In the genomic region with DNA sequence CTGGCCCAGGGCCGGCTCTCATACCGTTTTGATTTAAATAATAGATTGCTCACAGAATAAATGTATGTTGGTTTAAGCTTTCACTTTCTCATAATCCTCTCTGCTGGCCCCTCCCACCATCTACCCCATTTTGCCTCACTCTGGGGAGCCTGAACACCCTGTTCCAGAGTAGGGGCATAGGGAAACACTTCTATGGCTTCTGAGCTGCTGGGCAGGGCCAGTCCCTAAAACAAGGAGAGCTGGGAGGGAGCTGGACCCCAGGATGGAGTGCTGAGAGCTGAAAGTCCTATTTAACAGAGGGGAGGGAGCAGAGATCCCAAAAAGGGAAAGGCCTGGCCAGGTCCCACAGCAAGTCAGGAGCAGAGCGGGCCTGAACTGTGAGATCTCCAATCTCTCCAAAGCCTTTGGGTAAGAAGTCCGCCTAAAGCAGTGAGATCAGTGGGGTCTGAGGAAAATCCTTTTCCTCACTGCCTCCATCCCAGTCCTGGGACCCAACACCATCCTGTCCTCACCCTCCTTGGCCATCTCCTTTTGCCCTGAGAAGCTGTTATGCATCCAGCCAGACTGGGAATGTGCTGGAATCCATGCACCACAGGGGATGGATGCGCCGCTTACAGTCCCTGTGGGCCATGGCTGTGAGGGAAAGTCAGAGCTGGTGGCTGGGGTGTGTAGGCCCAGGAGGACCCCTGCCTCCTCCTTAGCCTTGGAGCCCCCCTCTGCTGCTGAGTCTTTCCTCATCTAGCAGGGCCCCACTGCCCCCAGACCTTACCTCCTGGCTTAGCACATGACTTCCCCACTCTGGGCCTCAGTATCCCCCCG, we compare ENCODE assay signal across 14 cellular contexts. TPM values are rescaled to one million over a fixed set of nuclear protein-coding genes. Genes with fewer than 3 reads are reported as not detected.
DNase-seq lines count a peak whose midpoint lies in the region; FAIRE-seq and TF ChIP-seq lines count a peak whose summit lies in the region.
"Had no signal": no experiment of that assay in that cellular context is flagged by ENCODE, and none has a peak within 500 bp of the region (broad histone marks: within the 10 kb centered on the region; RNA-seq: fewer than 3 reads in every experiment).

No MANE protein-coding gene starts in this region.

- H3K14ac ChIP-seq in H9 (ENCODE audit: insufficient read depth, low read length), result no peak overlapping the region

- H3F3A ChIP-seq in smooth muscle cell (ENCODE audit: low read depth), result peaks cover 9% of the 10 kb centered on the region

- TF ChIP-seq CTCF in H9 (conservative IDR thresholded peaks at IDR 0.05) (no peak), mammary epithelial cell (conservative IDR thresholded peaks at IDR 0.05 in 1 of 2, IDR thresholded peaks at IDR 0.05 in 1 of 2; ENCODE audit: extremely low read depth in 1 of 2, insufficient read depth in 1 of 2, low read depth in 1 of 2, low read length in 2 of 2) (no peak), keratinocyte (optimal IDR thresholded peaks at IDR 0.05 in 1 of 3, IDR thresholded peaks at IDR 0.05 in 1 of 3, conservative IDR thresholded peaks at IDR 0.05 in 1 of 3; ENCODE audit: extremely low read depth in 1 of 3, insufficient read depth in 2 of 3, low read length in 3 of 3) (no peak), smooth muscle cell (IDR thresholded peaks at IDR 0.05; ENCODE audit: borderline replicate concordance, insufficient read depth, poor library complexity, severe bottlenecking) (no peak), colonic mucosa (IDR thresholded peaks at IDR 0.05) (no peak)

- no peak overlapping the region for H3K4me3 ChIP-seq in mammary epithelial cell (replicated peaks in 1 of 3; ENCODE audit: insufficient read depth in 1 of 3, low read depth in 2 of 3, low read length in 3 of 3)
- H3K4me3 ChIP-seq in keratinocyte (ENCODE audit: control insufficient read depth in 2 of 3, extremely low read depth in 1 of 3, insufficient read depth in 2 of 3, low read depth in 1 of 3, low read length in 3 of 3), result no peak overlapping the region
- H3K4me3 ChIP-seq in smooth muscle cell, result no peak overlapping the region
- H3K4me3 ChIP-seq in colonic mucosa, result no peak overlapping the region
- H3K4me3 ChIP-seq: BLaER1 treated with 17β-estradiol and CSF1 and Interleukin-3, amounts not matched to agents 10 nM and 100 nM; neural progenitor cell had no signal

- no peak overlapping the region for H4K8ac ChIP-seq in H9 (replicated peaks; ENCODE audit: insufficient read length, low read depth, low read length)

- peaks cover 0 to 8% (median 7%) of the 10 kb centered on the region in 3 experiments; a peak in 3 of 7 replicates for H3K36me3 Mint-ChIP-seq in H9 (ENCODE audit: insufficient read depth in 1 of 3, low read depth in 3 of 3)
- H3K36me3 Mint-ChIP-seq: neural progenitor cell had no signal

- no peak overlapping the region for H2AK5ac ChIP-seq in H9 (ENCODE audit: insufficient read length, low read length)

- no peak overlapping the region for H3T11ph ChIP-seq in H9 (ENCODE audit: low read length)

- CTCF ChIA-PET in mammary epithelial cell (lab: Charles Lee; ENCODE audit: low non-redundant PET), result no interaction called here

- H3K18ac ChIP-seq in H9 (ENCODE audit: insufficient read length, low read depth, low read length), result no peak overlapping the region

- H3K9me3 Mint-ChIP-seq in H9, result no peaks in the 10 kb centered on the region
- H3K9me3 Mint-ChIP-seq: activated T-helper 17 cell treated with anti-CD3 and anti-CD28 coated beads, Interleukin-2, amount 50 U/mL, for 72 hours; neural progenitor cell had no signal

- no peaks in the 10 kb centered on the region; the same call in 1 of the 2 replicates for H3K27me3 Mint-ChIP-seq in H9 (ENCODE audit: low read depth)
- H3K27me3 Mint-ChIP-seq: activated T-helper 17 cell treated with anti-CD3 and anti-CD28 coated beads, Interleukin-2, amount 50 U/mL, for 72 hours had no signal

- DNase-seq in H9 (no peak), mammary epithelial cell (no peak), keratinocyte (ENCODE audit: low read depth, low spot score) (no peak), smooth muscle cell (lab: John Stamatoyannopoulos, UW; ENCODE audit: unreplicated experiment) (no peak), DMS53 treated with DMSO at 0.1 percent for 48 hours (lab: John Stamatoyannopoulos, UW; ENCODE audit: unreplicated experiment) (no peak), ACHN (no peak), colonic mucosa (no peak), T-helper 1 cell (no peak)
- DNase-seq: activated CD4-positive, alpha-beta T cell treated with anti-CD3 and anti-CD28 coated beads for 4 hours; cerebellar nuclear complex; GF-D8 had no signal

- H3K23me2 ChIP-seq in H9 (ENCODE audit: insufficient read length, low read depth, low read length, poor library complexity, severe bottlenecking), result no peaks in the 10 kb centered on the region

- H2BK15ac ChIP-seq in H9 (ENCODE audit: low read depth, low read length), result no peak overlapping the region

- H3K27me3 ChIP-seq in H9 (ENCODE audit: insufficient read depth, low read length), result no peaks in the 10 kb centered on the region
- H3K27me3 ChIP-seq in mammary epithelial cell (ENCODE audit: insufficient read depth, low read length), result no peaks in the 10 kb centered on the region
- no peaks in the 10 kb centered on the region for H3K27me3 ChIP-seq in keratinocyte (ENCODE audit: control insufficient read depth, extremely low read depth, insufficient read depth, low read length)
- H3K27me3 ChIP-seq in smooth muscle cell (ENCODE audit: low read depth), result no peaks in the 10 kb centered on the region
- no peaks in the 10 kb centered on the region for H3K27me3 ChIP-seq in colonic mucosa
- H3K27me3 ChIP-seq: BLaER1 treated with 17β-estradiol and CSF1 and Interleukin-3, amounts not matched to agents 10 nM and 100 nM; neural progenitor cell had no signal

- no peak overlapping the region for H3K9ac ChIP-seq in H9 (ENCODE audit: extremely low read depth, insufficient read length, low read length)
- H3K9ac ChIP-seq in mammary epithelial cell (ENCODE audit: insufficient read depth, low read length), result no peak overlapping the region
- H3K9ac ChIP-seq in keratinocyte (ENCODE audit: control insufficient read depth, extremely low read depth, insufficient read depth, low read length), result peak overlapping the region; percentile 13
- no peak overlapping the region for H3K9ac ChIP-seq in smooth muscle cell (ENCODE audit: low read depth)
- no peak overlapping the region for H3K9ac ChIP-seq in colonic mucosa (ENCODE audit: low read depth in 2 of 2, low read length in 2 of 2)
- H3K9ac ChIP-seq: neural progenitor cell had no signal

- no peaks in the 10 kb centered on the region for H3K4me1 ChIP-seq in H9 (ENCODE audit: insufficient read depth, low read length)
- peaks cover 43% of the 10 kb centered on the region for H3K4me1 ChIP-seq in mammary epithelial cell (ENCODE audit: insufficient read depth, low read length)
- peaks cover 30% of the 10 kb centered on the region for H3K4me1 ChIP-seq in keratinocyte (ENCODE audit: control insufficient read depth, extremely low read depth, insufficient read depth, low read length)
- no peaks in the 10 kb centered on the region for H3K4me1 ChIP-seq in smooth muscle cell (ENCODE audit: low read depth)
- H3K4me1 ChIP-seq in colonic mucosa, result no peaks in the 10 kb centered on the region
- H3K4me1 ChIP-seq: neural progenitor cell had no signal

- no peaks in the 10 kb centered on the region for H3K79me2 ChIP-seq in H9 (ENCODE audit: insufficient read depth, low read length)
- H3K79me2 ChIP-seq in mammary epithelial cell (ENCODE audit: insufficient read depth, low read length), result no peaks in the 10 kb centered on the region
- H3K79me2 ChIP-seq in keratinocyte (ENCODE audit: control insufficient read depth, insufficient read depth, low read length), result no peaks in the 10 kb centered on the region
- no peaks in the 10 kb centered on the region for H3K79me2 ChIP-seq in smooth muscle cell (ENCODE audit: low read depth)

- WGBS in H9 (ENCODE audit: extremely low coverage, insufficient read length, low lambda C conversion rate), result no CpG with 5 or more reads among the region's 7 CpGs
- WGBS in mammary epithelial cell (ENCODE audit: low coverage, missing lambda C conversion rate), result 60% methylated on average over 5 of the region's 7 CpGs
- WGBS in smooth muscle cell (ENCODE audit: low lambda C conversion rate), result 81% methylated on average over 7 of the region's 7 CpGs

- H4K5ac ChIP-seq in H9 (ENCODE audit: insufficient read length, low read depth, low read length), result no peak overlapping the region

- H4K20me1 ChIP-seq in H9 (ENCODE audit: control insufficient read depth, insufficient read depth, insufficient read length) (no peaks in the 10 kb centered on the region), mammary epithelial cell (ENCODE audit: insufficient read depth, low read length) (no peaks in the 10 kb centered on the region), keratinocyte (ENCODE audit: control insufficient read depth, extremely low read depth, insufficient read depth, low read length) (no peaks in the 10 kb centered on the region), smooth muscle cell (ENCODE audit: low read depth) (no peaks in the 10 kb centered on the region)

- H3K27ac Mint-ChIP-seq in H9, result peak overlapping the region; percentile 18 to 80 (median 65); a peak in 4 of 7 replicates
- H3K27ac Mint-ChIP-seq: activated T-helper 17 cell treated with anti-CD3 and anti-CD28 coated beads, Interleukin-2, amount 50 U/mL, for 72 hours; neural progenitor cell had no signal

- H2BK20ac ChIP-seq in H9 (ENCODE audit: low read depth, low read length, poor library complexity, severe bottlenecking), result no peak overlapping the region

- H3K36me3 ChIP-seq in mammary epithelial cell (ENCODE audit: insufficient read depth, low read length) (no peaks in the 10 kb centered on the region), keratinocyte (ENCODE audit: control insufficient read depth in 2 of 2, extremely low read depth in 1 of 2, insufficient read depth in 2 of 2, low read length in 2 of 2) (peaks cover 4% of the 10 kb centered on the region in 2 experiments), smooth muscle cell (ENCODE audit: low read depth) (no peaks in the 10 kb centered on the region), colonic mucosa (no peaks in the 10 kb centered on the region)
- H3K36me3 ChIP-seq: neural progenitor cell had no signal

- no TSS peak for BruUV-seq in mammary epithelial cell (replicated peaks; lab: Mats Ljungman, UMichigan)

- H2BK5ac ChIP-seq in H9 (ENCODE audit: insufficient read length, low read length), result no peak overlapping the region

- in situ Hi-C loops in mammary epithelial cell (cut with MboI; ENCODE audit: low sequenced_read_pairs in 2 of 2) (no loop called here), ACHN (cut with HindIII; ENCODE audit: low pct_ligation_motif_present, low pct_unique_long_range_greater_than_20kb, low sequenced_read_pairs) (no loop called here)

- peaks cover 0 to 2% of the 10 kb centered on the region in 2 experiments; a peak in 1 of 4 replicates for H3K4me1 Mint-ChIP-seq in H9
- H3K4me1 Mint-ChIP-seq: activated T-helper 17 cell treated with anti-CD3 and anti-CD28 coated beads, Interleukin-2, amount 50 U/mL, for 72 hours; neural progenitor cell had no signal

- no peak overlapping the region for H4K91ac ChIP-seq in H9 (ENCODE audit: insufficient read length, low read depth, low read length)

- intact Hi-C loops in mammary epithelial cell (cut with micrococcal nuclease) (loop anchor here (1.0 kb wide), 1 partner anchor 9 kb away; a partner anchor contains a TSS), colonic mucosa (cut with DNase I) (no loop called here)

- no peak overlapping the region for H3K23ac ChIP-seq in H9 (ENCODE audit: insufficient read length, low read depth, low read length)

- FAIRE-seq in keratinocyte (lab: Jason Lieb, UNC), result peak; percentile 17

- dilution Hi-C loops in mammary epithelial cell (cut with HindIII; ENCODE audit: low sequenced_read_pairs), result no loop called here
- dilution Hi-C loops in keratinocyte (cut with MboI; ENCODE audit: extremely low pct_ligation_motif_present, low sequenced_read_pairs), result no loop called here

- no peak overlapping the region for H3K56ac ChIP-seq in H9 (ENCODE audit: insufficient read length, low read depth, low read length)

- H2BK120ac ChIP-seq in H9 (ENCODE audit: low read depth, low read length, poor library complexity, severe bottlenecking), result no peak overlapping the region

- H3K4me2 ChIP-seq in H9 (ENCODE audit: insufficient read depth, insufficient read length, low read length), result no peak overlapping the region
- H3K4me2 ChIP-seq in mammary epithelial cell (ENCODE audit: insufficient read depth, low read depth, low read length), result peak overlapping the region; percentile 11
- peak overlapping the region; percentile 20 for H3K4me2 ChIP-seq in keratinocyte (ENCODE audit: control insufficient read depth, extremely low read depth, insufficient read depth, low read depth, low read length)
- no peak overlapping the region for H3K4me2 ChIP-seq in smooth muscle cell
- H3K4me2 ChIP-seq: BLaER1 treated with 17β-estradiol and CSF1 and Interleukin-3, amounts not matched to agents 10 nM and 100 nM; neural progenitor cell had no signal

- H2BK12ac ChIP-seq in H9 (ENCODE audit: insufficient read length, low read depth, low read length), result no peak overlapping the region

- H3K4ac ChIP-seq in H9 (ENCODE audit: low read depth, low read length), result no peak overlapping the region

- no peaks in the 10 kb centered on the region for H3K79me1 ChIP-seq in H9 (ENCODE audit: insufficient read depth, low read depth, low read length, poor library complexity, severe bottlenecking)

- no peak overlapping the region for H2AFZ ChIP-seq in H9 (ENCODE audit: low read length)
- no peak overlapping the region for H2AFZ ChIP-seq in mammary epithelial cell (ENCODE audit: low read depth, low read length)
- H2AFZ ChIP-seq in keratinocyte (ENCODE audit: control insufficient read depth, low read length), result no peak overlapping the region
- H2AFZ ChIP-seq in smooth muscle cell (ENCODE audit: low read depth), result no peak overlapping the region
- H2AFZ ChIP-seq: neural progenitor cell had no signal

- H3K4me3 Mint-ChIP-seq in H9, result no peak overlapping the region; a peak in 1 of 5 replicates
- H3K4me3 Mint-ChIP-seq: activated T-helper 17 cell treated with anti-CD3 and anti-CD28 coated beads, Interleukin-2, amount 50 U/mL, for 72 hours; neural progenitor cell had no signal

- H3K9me1 ChIP-seq in keratinocyte (ENCODE audit: control insufficient read depth, extremely low read depth, insufficient read depth, low read length), result no peaks in the 10 kb centered on the region

- no peak overlapping the region for H3K27ac ChIP-seq in H9 (ENCODE audit: insufficient read length, low read depth, low read length)
- H3K27ac ChIP-seq in mammary epithelial cell (ENCODE audit: insufficient read depth, low read depth, low read length), result no peak overlapping the region
- H3K27ac ChIP-seq in keratinocyte (ENCODE audit: control insufficient read depth, insufficient read depth, low read length), result no peak overlapping the region
- peak overlapping the region; percentile 21 for H3K27ac ChIP-seq in smooth muscle cell (ENCODE audit: low read depth)
- H3K27ac ChIP-seq in colonic mucosa, result no peak overlapping the region
- H3K27ac ChIP-seq: BLaER1 treated with 17β-estradiol and CSF1 and Interleukin-3, amounts not matched to agents 10 nM and 100 nM; neural progenitor cell had no signal

- H3K9me3 ChIP-seq in H9 (ENCODE audit: control insufficient read depth, low read depth, low read length), result no peaks in the 10 kb centered on the region
- H3K9me3 ChIP-seq in mammary epithelial cell (replicated peaks; ENCODE audit: insufficient read depth, low read length), result no peaks in the 10 kb centered on the region
- H3K9me3 ChIP-seq in keratinocyte (ENCODE audit: control insufficient read depth, low read depth, low read length), result no peaks in the 10 kb centered on the region
- H3K9me3 ChIP-seq in smooth muscle cell (replicated peaks; ENCODE audit: low read depth), result no peaks in the 10 kb centered on the region
- no peaks in the 10 kb centered on the region for H3K9me3 ChIP-seq in colonic mucosa
- H3K9me3 ChIP-seq: BLaER1 treated with 17β-estradiol and CSF1 and Interleukin-3, amounts not matched to agents 10 nM and 100 nM had no signal

RNA-seq across cellular contexts. Expression of a gene that starts 8.7 kb away (rescaled TPM):
- 16.4 and 18.1 TPM in 2 replicates for total RNA-seq in H9 (2021)
- total RNA-seq in mammary epithelial cell, result 10 to 100 TPM; 11.5 to 17.3 TPM
- polyA plus RNA-seq in mammary epithelial cell, result 6.9 TPM
- polyA minus RNA-seq in mammary epithelial cell, result 1.9 TPM
- 4.3 to 10.5 TPM (median 4.9 TPM) in 3 replicates for polyA plus RNA-seq in keratinocyte
- 4.1 TPM for polyA plus RNA-seq in keratinocyte (2011; ENCODE audit: low read depth)
- 3.2 and 6.2 TPM in 2 replicates for polyA plus RNA-seq in keratinocyte (2011; cell fraction: cytosol; rRNA removed)
- 16.9 and 24.6 TPM in 2 replicates for polyA plus RNA-seq in keratinocyte (2011; cell fraction: nucleus; rRNA removed)
- 4.3 and 4.8 TPM in 2 replicates for polyA plus RNA-seq in keratinocyte (2012; ENCODE audit: low replicate concordance)
- polyA minus RNA-seq in keratinocyte, result 3.1 to 4.8 TPM (median 3.7 TPM) in 3 replicates
- polyA minus RNA-seq in keratinocyte (2011; cell fraction: cytosol; rRNA and poly(A)+ RNA removed), result 3.1 TPM
- polyA minus RNA-seq in keratinocyte (2011; cell fraction: nucleus; rRNA and poly(A)+ RNA removed), result 3.1 and 3.2 TPM in 2 replicates
- 7.0 and 14.1 TPM in 2 replicates for total RNA-seq in smooth muscle cell
- polyA plus RNA-seq in smooth muscle cell, result 31.8 and 33.5 TPM in 2 replicates
- 10 to 100 TPM in 1 of 2 donors, 1 to 10 TPM in 1; 7.9 to 10.2 TPM for total RNA-seq in colonic mucosa

RNA-seq across cellular contexts. Expression of a gene that starts 18.8 kb away (rescaled TPM):
- 19.5 and 20.5 TPM in 2 replicates for total RNA-seq in H9 (2021)
- 10 to 100 TPM; 10.9 to 26.5 TPM for total RNA-seq in mammary epithelial cell
- polyA plus RNA-seq in mammary epithelial cell, result 14.6 TPM
- polyA minus RNA-seq in mammary epithelial cell, result 18.3 TPM
- 5.8 to 20.1 TPM (median 6.2 TPM) in 3 replicates for polyA plus RNA-seq in keratinocyte
- 2.7 TPM for polyA plus RNA-seq in keratinocyte (2011; ENCODE audit: low read depth)
- polyA plus RNA-seq in keratinocyte (2011; cell fraction: cytosol; rRNA removed), result 4.3 and 9.2 TPM in 2 replicates
- polyA plus RNA-seq in keratinocyte (2011; cell fraction: nucleus; rRNA removed), result 27.4 and 36.0 TPM in 2 replicates
- polyA plus RNA-seq in keratinocyte (2012; ENCODE audit: low replicate concordance), result 4.9 and 8.6 TPM in 2 replicates
- polyA minus RNA-seq in keratinocyte, result 4.1 to 16.7 TPM (median 13.9 TPM) in 3 replicates
- 22.8 TPM for polyA minus RNA-seq in keratinocyte (2011; cell fraction: cytosol; rRNA and poly(A)+ RNA removed)
- polyA minus RNA-seq in keratinocyte (2011; cell fraction: nucleus; rRNA and poly(A)+ RNA removed), result 26.6 and 28.9 TPM in 2 replicates
- 24.2 and 28.4 TPM in 2 replicates for total RNA-seq in smooth muscle cell
- 38.1 and 55.5 TPM in 2 replicates for polyA plus RNA-seq in smooth muscle cell
- 10 to 100 TPM; 16.8 to 50.4 TPM for total RNA-seq in colonic mucosa

RNA-seq across cellular contexts. Expression of a gene that starts 28.4 kb away (rescaled TPM):
- 205 and 212 TPM in 2 replicates for total RNA-seq in H9 (2021)
- 10 to 100 TPM; 74.8 to 99.7 TPM for total RNA-seq in mammary epithelial cell
- polyA plus RNA-seq in mammary epithelial cell, result 358 TPM
- 282 TPM for polyA minus RNA-seq in mammary epithelial cell
- polyA plus RNA-seq in keratinocyte, result 133 to 275 TPM (median 135 TPM) in 3 replicates
- 103 TPM for polyA plus RNA-seq in keratinocyte (2011; ENCODE audit: low read depth)
- polyA plus RNA-seq in keratinocyte (2011; cell fraction: cytosol; rRNA removed), result 194 and 225 TPM in 2 replicates
- 114 and 127 TPM in 2 replicates for polyA plus RNA-seq in keratinocyte (2011; cell fraction: nucleus; rRNA removed)
- polyA plus RNA-seq in keratinocyte (2012; ENCODE audit: low replicate concordance), result 143 and 233 TPM in 2 replicates
- polyA minus RNA-seq in keratinocyte, result 181 to 246 TPM (median 231 TPM) in 3 replicates
- 118 TPM for polyA minus RNA-seq in keratinocyte (2011; cell fraction: cytosol; rRNA and poly(A)+ RNA removed)
- polyA minus RNA-seq in keratinocyte (2011; cell fraction: nucleus; rRNA and poly(A)+ RNA removed), result 45.3 and 67.9 TPM in 2 replicates
- 114 and 198 TPM in 2 replicates for total RNA-seq in smooth muscle cell
- polyA plus RNA-seq in smooth muscle cell, result 92.3 and 97.6 TPM in 2 replicates
- 100 to 1,000 TPM in 1 of 2 donors, 10 to 100 TPM in 1; 71.4 to 142 TPM for total RNA-seq in colonic mucosa

RNA-seq across cellular contexts. Expression of a gene that starts 29.2 kb away (rescaled TPM):
- total RNA-seq in H9 (2021), result 87.4 and 99.8 TPM in 2 replicates
- total RNA-seq in mammary epithelial cell, result 10 to 100 TPM; 60.9 to 98.7 TPM
- 88.8 TPM for polyA plus RNA-seq in mammary epithelial cell
- 60.4 TPM for polyA minus RNA-seq in mammary epithelial cell
- 43.0 to 71.1 TPM (median 59.0 TPM) in 3 replicates for polyA plus RNA-seq in keratinocyte
- polyA plus RNA-seq in keratinocyte (2011; ENCODE audit: low read depth), result 16.1 TPM
- polyA plus RNA-seq in keratinocyte (2011; cell fraction: cytosol; rRNA removed), result 51.4 and 75.0 TPM in 2 replicates
- polyA plus RNA-seq in keratinocyte (2011; cell fraction: nucleus; rRNA removed), result 37.2 and 39.3 TPM in 2 replicates
- polyA plus RNA-seq in keratinocyte (2012; ENCODE audit: low replicate concordance), result 44.6 and 46.5 TPM in 2 replicates
- 55.4 to 157 TPM (median 104 TPM) in 3 replicates for polyA minus RNA-seq in keratinocyte
- polyA minus RNA-seq in keratinocyte (2011; cell fraction: cytosol; rRNA and poly(A)+ RNA removed), result 113 TPM
- polyA minus RNA-seq in keratinocyte (2011; cell fraction: nucleus; rRNA and poly(A)+ RNA removed), result 39.6 and 40.4 TPM in 2 replicates
- 54.3 and 64.6 TPM in 2 replicates for total RNA-seq in smooth muscle cell
- 43.6 and 56.0 TPM in 2 replicates for polyA plus RNA-seq in smooth muscle cell
- 100 to 1,000 TPM; 188 to 207 TPM for total RNA-seq in colonic mucosa

Comparison
In these comparisons a context has a peak if more than half of its experiments do, and no peak if none do; other contexts are left out.
1. H3K4me2 ChIP-seq: peak in mammary epithelial cell (single experiment) and keratinocyte (single experiment); none in H9 (single experiment) and smooth muscle cell (single experiment).